ENCODE assay signal across 21 cellular contexts in the genomic region with DNA sequence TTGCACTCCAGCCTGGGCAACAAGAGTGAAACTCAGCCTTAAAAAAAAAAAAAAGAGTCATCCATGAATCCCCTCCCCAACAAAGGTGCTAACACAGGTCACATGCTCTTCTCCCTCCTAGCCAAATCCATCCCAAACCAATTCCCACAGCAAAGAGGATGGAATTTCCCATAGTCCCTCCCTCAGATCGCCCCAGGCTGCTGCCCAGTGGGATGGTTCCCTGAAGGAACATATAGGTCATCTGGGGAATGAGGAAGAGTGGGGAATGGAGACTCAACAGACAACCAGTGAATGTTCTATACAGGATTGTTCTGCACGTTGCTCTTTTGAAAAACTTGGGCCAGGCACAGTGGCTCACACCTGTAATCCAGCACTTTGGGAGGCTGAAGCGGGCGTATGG. TPM values are rescaled to one million over a fixed set of nuclear protein-coding genes. Genes with fewer than 3 reads are reported as not detected.
DNase-seq lines count a peak whose midpoint lies in the region; ATAC-seq and TF ChIP-seq lines count a peak whose summit lies in the region.
"Had no signal": no experiment of that assay in that cellular context is flagged by ENCODE, and none has a peak within 500 bp of the region (broad histone marks: within the 10 kb centered on the region; RNA-seq: fewer than 3 reads in every experiment).

No MANE protein-coding gene starts in this region.

- H4K20me1 ChIP-seq in HCT116 (ENCODE audit: insufficient read depth) (no peaks in the 10 kb centered on the region), hepatocyte (ENCODE audit: insufficient read depth, poor library complexity, severe bottlenecking) (no peaks in the 10 kb centered on the region)

- DNase-seq in Caco-2 = no peak
- no peak for DNase-seq in HCT116 (ENCODE audit: low read depth, low spot score)
- DNase-seq in hepatocyte (ENCODE audit: low spot score) = no peak
- DNase-seq in transverse colon = no peak
- no peak for DNase-seq in stimulated activated CD4-positive, alpha-beta T cell treated with anti-CD3 and anti-CD28 coated beads, Interleukin-4, amount 100 ng/mL, for 24 hours
- DNase-seq in activated CD4-positive, alpha-beta memory T cell treated with anti-CD3 and anti-CD28 coated beads for 36 hours = no peak
- DNase-seq: BE2C; CD4-positive, alpha-beta memory T cell; DMS153; GDM1; GOT3; MM.1S; NCI-H1048; NCI-H1417 treated with DMSO at 0.1 percent for 48 hours; NCI-H187; NCI-H2107; NCI-H526 treated with DMSO at 0.1 percent for 48 hours; OCI-M1 had no signal

- ATAC-seq in HCT116 (no peak), HG03196 (IDR thresholded peaks at IDR 0.05; ENCODE audit: unreplicated experiment) (no peak)
- ATAC-seq: K562 had no signal

- H3K4me3 ChIP-seq in Caco-2 (ENCODE audit: low read depth, low read length) (no peak overlapping the region), HCT116 (replicated peaks in 1 of 2; ENCODE audit: low read depth in 1 of 2, low read length in 2 of 2) (no peak overlapping the region), hepatocyte (no peak overlapping the region), transverse colon (no peak overlapping the region)
- H3K4me3 ChIP-seq: K562, SJSA1 had no signal

- CTCF ChIA-PET in Caco-2 (lab: Charles Lee) = interaction anchor here (0.6 to 0.8 kb wide), 2 partner anchors 24 to 40 kb away, joined by 3 read pairs; no protein-coding TSS in a partner anchor
- CTCF ChIA-PET in HCT116 (lab: Charles Lee) = interaction anchor here (4.9 kb wide), 1 partner anchor 10 kb away, joined by 21 read pairs; no protein-coding TSS in a partner anchor
- CTCF ChIA-PET in activated CD4-positive, alpha-beta memory T cell treated with anti-CD3 and anti-CD28 coated beads for 36 hours (lab: Charles Lee) = interaction anchor here (1.6 kb wide), 1 partner anchor 96 kb away, joined by 6 read pairs; no protein-coding TSS in a partner anchor

- POLR2A ChIA-PET in Caco-2 (lab: Charles Lee) (no interaction called here), HCT116 (lab: Charles Lee) (no interaction called here)
- POLR2A ChIA-PET in activated CD4-positive, alpha-beta memory T cell treated with anti-CD3 and anti-CD28 coated beads for 36 hours (lab: Charles Lee) = no interaction called here

- H3K9ac ChIP-seq in HCT116 (ENCODE audit: low read length) = no peak overlapping the region

- RAD21 ChIA-PET in HCT116 (lab: Charles Lee; ENCODE audit: low non-redundant PET in 1 of 2, low total read pairs in 2 of 2, uncharacterized antibody in 2 of 2, unreplicated experiment in 2 of 2) = no interaction called here

- no peak for TF ChIP-seq EP300 in transverse colon (IDR thresholded peaks at IDR 0.05; ENCODE audit: low read depth)

- H3K27ac Mint-ChIP-seq in Caco-2 (ENCODE audit: unreplicated experiment) = peak overlapping the region; percentile 86
- no peak overlapping the region for H3K27ac Mint-ChIP-seq in activated CD4-positive, alpha-beta memory T cell treated with anti-CD3 and anti-CD28 coated beads for 36 hours
- H3K27ac Mint-ChIP-seq: CD4-positive, alpha-beta memory T cell had no signal

- BruUV-seq in Caco-2 (replicated peaks; lab: Mats Ljungman, UMichigan) = no TSS peak
- BruUV-seq in HCT116 (replicated peaks; lab: Mats Ljungman, UMichigan) = no TSS peak

- H3K27me3 ChIP-seq in Caco-2 (replicated peaks; ENCODE audit: control insufficient read depth, insufficient read depth, low read length) (no peaks in the 10 kb centered on the region), HCT116 (ENCODE audit: insufficient read depth, low read length) (no peaks in the 10 kb centered on the region), hepatocyte (no peaks in the 10 kb centered on the region), transverse colon (no peaks in the 10 kb centered on the region)
- H3K27me3 ChIP-seq: BE2C, SJSA1 had no signal

- H3K9me2 ChIP-seq in HCT116 (ENCODE audit: insufficient read depth) (no peaks in the 10 kb centered on the region), hepatocyte (replicated peaks; ENCODE audit: insufficient read depth) (no peaks in the 10 kb centered on the region)

- intact Hi-C loops in Caco-2 (cut with micrococcal nuclease; ENCODE audit: unreplicated experiment) = loop anchor here (5.0 kb wide), 1 partner anchor 39 kb away; no protein-coding TSS in a partner anchor
- intact Hi-C loops in HCT116 (cut with micrococcal nuclease) = no loop called here
- intact Hi-C loops in transverse colon (cut with DNase I; ENCODE audit: low total_unique reads) = no loop called here
- intact Hi-C loops in activated CD4-positive, alpha-beta memory T cell treated with anti-CD3 and anti-CD28 coated beads for 36 hours (cut with micrococcal nuclease) = no loop called here

- H3K27me3 Mint-ChIP-seq in Caco-2 (ENCODE audit: insufficient read depth, unreplicated experiment) = no peaks in the 10 kb centered on the region
- H3K27me3 Mint-ChIP-seq in activated CD4-positive, alpha-beta memory T cell treated with anti-CD3 and anti-CD28 coated beads for 36 hours = peaks cover 2% of the 10 kb centered on the region

- H3K9me3 Mint-ChIP-seq in Caco-2 (ENCODE audit: unreplicated experiment) = no peaks in the 10 kb centered on the region
- H3K9me3 Mint-ChIP-seq in activated CD4-positive, alpha-beta memory T cell treated with anti-CD3 and anti-CD28 coated beads for 36 hours = no peaks in the 10 kb centered on the region
- H3K9me3 Mint-ChIP-seq: CD4-positive, alpha-beta memory T cell had no signal

- H3K27ac ChIP-seq in HCT116 (ENCODE audit: low read depth, low read length) = no peak overlapping the region
- H3K27ac ChIP-seq in hepatocyte = peak overlapping the region; percentile 88
- peak overlapping the region in 3 of 4 donors; percentile 16 to 48 (median 23) for H3K27ac ChIP-seq in transverse colon
- H3K27ac ChIP-seq: SJSA1 had no signal

- H3K4me1 ChIP-seq in Caco-2 (peaks cover 35% of the 10 kb centered on the region), HCT116 (ENCODE audit: control insufficient read depth in 1 of 2, insufficient read depth in 2 of 2, low read length in 2 of 2) (peaks cover 19 to 56% of the 10 kb centered on the region in 2 experiments), hepatocyte (ENCODE audit: insufficient read depth) (peaks cover 23% of the 10 kb centered on the region), transverse colon (peaks cover 0 to 18% (median 9%) of the 10 kb centered on the region in 4 donors)

- 95% methylated on average over 4 of the region's 4 CpGs for WGBS in hepatocyte (ENCODE audit: low lambda C conversion rate, missing lambda C conversion rate)
- WGBS in transverse colon (ENCODE audit: low coverage in 1 of 2), 2 donors = 67 to 91% methylated on average over 1 to 4 of the region's 4 CpGs

- TF ChIP-seq POLR2A in HCT116 (IDR thresholded peaks at IDR 0.05; ENCODE audit: borderline replicate concordance, extremely low read depth, insufficient read depth, insufficient read length) (no peak), transverse colon (IDR thresholded peaks at IDR 0.05) (no peak)

- TF ChIP-seq RAD21 in HCT116 (IDR thresholded peaks at IDR 0.05; ENCODE audit: low read depth) = no peak

- H3K4me3 Mint-ChIP-seq in Caco-2 (ENCODE audit: unreplicated experiment) = no peak overlapping the region
- H3K4me3 Mint-ChIP-seq in activated CD4-positive, alpha-beta memory T cell treated with anti-CD3 and anti-CD28 coated beads for 36 hours = no peak overlapping the region
- H3K4me3 Mint-ChIP-seq: CD4-positive, alpha-beta memory T cell had no signal

- no peaks in the 10 kb centered on the region for H3K36me3 Mint-ChIP-seq in Caco-2 (ENCODE audit: insufficient read depth, unreplicated experiment)
- H3K36me3 Mint-ChIP-seq in activated CD4-positive, alpha-beta memory T cell treated with anti-CD3 and anti-CD28 coated beads for 36 hours = no peaks in the 10 kb centered on the region
- H3K36me3 Mint-ChIP-seq: CD4-positive, alpha-beta memory T cell had no signal

- H3K79me2 ChIP-seq in HCT116 (ENCODE audit: insufficient read depth, low read length) (no peaks in the 10 kb centered on the region), hepatocyte (no peaks in the 10 kb centered on the region)

- in situ Hi-C loops in transverse colon (cut with MboI; ENCODE audit: low pct_ligation_motif_present in 1 of 4, low pct_unique_long_range_greater_than_20kb in 1 of 4, low sequenced_read_pairs in 3 of 4) = no loop called here

- peaks cover 19% of the 10 kb centered on the region for H3K4me1 Mint-ChIP-seq in Caco-2 (ENCODE audit: low read depth, unreplicated experiment)
- H3K4me1 Mint-ChIP-seq in activated CD4-positive, alpha-beta memory T cell treated with anti-CD3 and anti-CD28 coated beads for 36 hours (ENCODE audit: low read depth) = no peaks in the 10 kb centered on the region
- H3K4me1 Mint-ChIP-seq: CD4-positive, alpha-beta memory T cell had no signal

- no peaks in the 10 kb centered on the region for H3K9me3 ChIP-seq in Caco-2
- no peaks in the 10 kb centered on the region for H3K9me3 ChIP-seq in HCT116 (ENCODE audit: control insufficient read depth in 1 of 2, insufficient read depth in 1 of 2, low read depth in 1 of 2, low read length in 2 of 2)
- no peaks in the 10 kb centered on the region for H3K9me3 ChIP-seq in hepatocyte (ENCODE audit: low read depth)
- no peaks in the 10 kb centered on the region for H3K9me3 ChIP-seq in transverse colon
- H3K9me3 ChIP-seq: BE2C, SJSA1 had no signal

- H2AFZ ChIP-seq in HCT116 (ENCODE audit: low read depth, low read length, poor library complexity, severe bottlenecking) (no peak overlapping the region), hepatocyte (no peak overlapping the region)

- peak overlapping the region; percentile 59 for H3K4me2 ChIP-seq in HCT116 (ENCODE audit: low read length)
- no peak overlapping the region for H3K4me2 ChIP-seq in hepatocyte

- no peak for TF ChIP-seq CTCF in Caco-2 (IDR thresholded peaks at IDR 0.05; ENCODE audit: insufficient read depth in 1 of 2, low read depth in 1 of 2, low read length in 1 of 2, severe bottlenecking in 1 of 2, unreplicated experiment in 1 of 2)
- no peak for TF ChIP-seq CTCF in HCT116 (IDR thresholded peaks at IDR 0.05 in 2 of 3, conservative IDR thresholded peaks at IDR 0.05 in 1 of 3; ENCODE audit: borderline replicate concordance in 1 of 3, insufficient read depth in 1 of 3, low read depth in 2 of 3, low read length in 2 of 3)
- TF ChIP-seq CTCF in hepatocyte (IDR thresholded peaks at IDR 0.05; ENCODE audit: poor library complexity) = no peak
- TF ChIP-seq CTCF in transverse colon (IDR thresholded peaks at IDR 0.05) = no peak

- H3K36me3 ChIP-seq in Caco-2 (ENCODE audit: control insufficient read depth, insufficient read depth, low read length) = no peaks in the 10 kb centered on the region
- H3K36me3 ChIP-seq in HCT116 (ENCODE audit: control insufficient read depth in 1 of 2, insufficient read depth in 2 of 2, low read length in 2 of 2) = no peaks in the 10 kb centered on the region
- no peaks in the 10 kb centered on the region for H3K36me3 ChIP-seq in hepatocyte (replicated peaks; ENCODE audit: insufficient read depth, low read depth)
- no peaks in the 10 kb centered on the region for H3K36me3 ChIP-seq in transverse colon

RNA-seq across cellular contexts. Expression of gene LGALS3BP, which starts 18.2 kb away (rescaled TPM):
- total RNA-seq in Caco-2 (2022) (65.4 and 68.1 TPM in 2 replicates), HCT116 (2021; ENCODE audit: unreplicated experiment) (389 TPM), hepatocyte (224 and 305 TPM in 2 replicates), transverse colon (1,000 to 10,000 TPM in 2 of 4 donors, 100 to 1,000 TPM in 2; 796 to 1,440 (median 1,077) TPM)
- polyA plus RNA-seq in HCT116 (2012) = 454 and 562 TPM in 2 replicates
- polyA plus RNA-seq in hepatocyte = 787 and 811 TPM in 2 replicates
- total RNA-seq in activated CD4-positive, alpha-beta memory T cell treated with anti-CD3 and anti-CD28 coated beads for 36 hours = 10 to 100 TPM; 48.0 to 49.5 TPM

RNA-seq across cellular contexts. Expression of gene TIMP2, which starts 36.4 kb away (rescaled TPM):
- 63.8 and 70.1 TPM in 2 replicates for total RNA-seq in Caco-2 (2022)
- 64.8 TPM for total RNA-seq in HCT116 (2021; ENCODE audit: unreplicated experiment)
- 42.7 and 52.9 TPM in 2 replicates for polyA plus RNA-seq in HCT116 (2012)
- 54.7 and 63.3 TPM in 2 replicates for total RNA-seq in hepatocyte
- 20.9 and 23.3 TPM in 2 replicates for polyA plus RNA-seq in hepatocyte
- 10 to 100 TPM; 32.2 to 70.7 (median 54.6) TPM for total RNA-seq in transverse colon
- total RNA-seq in activated CD4-positive, alpha-beta memory T cell treated with anti-CD3 and anti-CD28 coated beads for 36 hours = 1 to 10 TPM; 1.1 TPM
- polyA plus RNA-seq: K562 had no signal

RNA-seq across cellular contexts. Expression of gene CANT1, which starts 48.0 kb away (rescaled TPM):
- 68.9 and 86.4 TPM in 2 replicates for total RNA-seq in Caco-2 (2022)
- total RNA-seq in HCT116 (2021; ENCODE audit: unreplicated experiment) = 97.1 TPM
- 85.2 and 106 TPM in 2 replicates for polyA plus RNA-seq in HCT116 (2012)
- 32.8 and 36.1 TPM in 2 replicates for total RNA-seq in hepatocyte
- polyA plus RNA-seq in hepatocyte = 33.0 and 34.1 TPM in 2 replicates
- 100 to 1,000 TPM in 3 of 4 donors, 10 to 100 TPM in 1; 89.4 to 231 (median 138) TPM for total RNA-seq in transverse colon
- 10 to 100 TPM; 63.3 to 65.4 TPM for total RNA-seq in activated CD4-positive, alpha-beta memory T cell treated with anti-CD3 and anti-CD28 coated beads for 36 hours

RNA-seq across cellular contexts. Expression of gene CEP295NL, which starts 58.6 kb away (rescaled TPM):
- total RNA-seq in Caco-2 (2022) (1.7 and 2.0 TPM in 2 replicates), HCT116 (2021; ENCODE audit: unreplicated experiment) (1.9 TPM), hepatocyte (0.44 and 0.97 TPM in 2 replicates), transverse colon (1 to 10 TPM; 1.8 to 3.0 (median 2.5) TPM)
- 0.13 and 0.22 TPM in 2 replicates for polyA plus RNA-seq in HCT116 (2012)
- polyA plus RNA-seq in hepatocyte = 0.17 and 0.91 TPM in 2 replicates
- total RNA-seq in activated CD4-positive, alpha-beta memory T cell treated with anti-CD3 and anti-CD28 coated beads for 36 hours = not detected
- total RNA-seq: K562 had no signal
- polyA plus RNA-seq: CD4-positive, alpha-beta memory T cell; K562 had no signal

Comparison
In these comparisons a context has a peak if more than half of its experiments do, and no peak if none do; other contexts are left out.
1. RNA of gene TIMP2, which starts 36.4 kb away (total RNA-seq): 63.8 to 70.1 TPM in Caco-2, 64.8 TPM in HCT116 (single experiment), 54.7 to 63.3 TPM in hepatocyte and 32.2 to 70.7 TPM in transverse colon; 1.1 TPM in activated CD4-positive, alpha-beta memory T cell treated with anti-CD3 and anti-CD28 coated beads for 36 hours; every median in the first group is over 10 times any median in the second.